In genomic region chr1:16713480-16713879, GRCh38 we compare ENCODE assay signal across 1 cellular context. TPM values are rescaled to one million over a fixed set of nuclear protein-coding genes. Genes with fewer than 3 reads are reported as not detected.
"Had no signal": no experiment of that assay in that cellular context is flagged by ENCODE, and none has a peak within 500 bp of the region (broad histone marks: within the 10 kb centered on the region; RNA-seq: fewer than 3 reads in every experiment).

No MANE protein-coding gene starts in this region.

RNA-seq across cellular contexts. Expression of gene RNU1-4, which starts 26.8 kb away (rescaled TPM):
- polyA plus RNA-seq: SK-N-SH had no signal

RNA-seq across cellular contexts. Expression of gene RNU1-3, which starts 46.7 kb away (rescaled TPM):
- polyA plus RNA-seq: SK-N-SH had no signal
